Comparison of ENCODE assay signal across 20 cellular contexts in genomic region chr12:40525054-40525453, GRCh38.
"Had no signal": no experiment of that assay in that cellular context is flagged by ENCODE, and none has a peak within 500 bp of the region (broad histone marks: within the 10 kb centered on the region; RNA-seq: fewer than 3 reads in every experiment).

No MANE protein-coding gene starts in this region.

- H3K27me3 ChIP-seq: esophagus muscularis mucosa, hepatocyte, left lung, stomach, suprapubic skin, tibial nerve had no signal

- H3K79me2 ChIP-seq: hepatocyte had no signal

- DNase-seq: activated B cell treated with CpG ODN at 0.5 μM for 24 hours; activated CD4-positive, alpha-beta T cell treated with anti-CD3 and anti-CD28 coated beads for 36 hours; activated CD4-positive, alpha-beta T cell treated with anti-CD3 and anti-CD28 coated beads, Interleukin-2, amount 50 U/mL, for 48 hours; activated CD8-positive, alpha-beta memory T cell treated with anti-CD3 and anti-CD28 coated beads, Interleukin-2, amount 50 U/mL, for 48 hours; activated naive CD4-positive, alpha-beta T cell treated with Interleukin-2 at 50 U/mL for 16 hours; activated naive CD8-positive, alpha-beta T cell treated with anti-CD3 and anti-CD28 coated beads for 36 hours; activated T-cell treated with anti-CD3 and anti-CD28 coated beads, Interleukin-2, amount 50 U/mL, for 4 hours; glutamatergic neuron; kidney glomerular epithelial cell; left lung; naive thymus-derived CD4-positive, alpha-beta T cell; stimulated activated CD4-positive, alpha-beta T cell treated with anti-CD3 and anti-CD28 coated beads, Interleukin-15, amount 100 ng/mL, for 24 hours; stomach had no signal

- H3K27ac ChIP-seq: esophagus muscularis mucosa, hepatocyte, left lung, stomach, suprapubic skin, tibial nerve had no signal

- H3K9me3 ChIP-seq: esophagus muscularis mucosa, left lung, stomach, suprapubic skin, tibial nerve had no signal

- H3K36me3 ChIP-seq: esophagus muscularis mucosa, left lung, stomach, suprapubic skin, tibial nerve had no signal

- H2AFZ ChIP-seq: hepatocyte had no signal

- H3K4me2 ChIP-seq: hepatocyte, smooth muscle cell had no signal

- H3K4me1 ChIP-seq: esophagus muscularis mucosa, left lung, stomach, suprapubic skin, tibial nerve had no signal

- H3K4me3 ChIP-seq: esophagus muscularis mucosa, hepatocyte, left lung, smooth muscle cell, stomach, suprapubic skin, tibial nerve had no signal

- ATAC-seq: activated CD4-positive, alpha-beta T cell treated with anti-CD3 and anti-CD28 coated beads for 36 hours; activated T-cell treated with anti-CD3 and anti-CD28 coated beads, Interleukin-2, amount 50 U/mL, for 4 hours; left lung; naive thymus-derived CD4-positive, alpha-beta T cell; sciatic nerve; stimulated activated memory B cell treated with anti-CD40 and anti-IgM and Interleukin-4, amounts not matched to agents 10 μg/mL and 1 μg/mL and 100 μg/mL, for 72 hours had no signal
